ENCODE assay signal across 9 cellular contexts in the genomic region with DNA sequence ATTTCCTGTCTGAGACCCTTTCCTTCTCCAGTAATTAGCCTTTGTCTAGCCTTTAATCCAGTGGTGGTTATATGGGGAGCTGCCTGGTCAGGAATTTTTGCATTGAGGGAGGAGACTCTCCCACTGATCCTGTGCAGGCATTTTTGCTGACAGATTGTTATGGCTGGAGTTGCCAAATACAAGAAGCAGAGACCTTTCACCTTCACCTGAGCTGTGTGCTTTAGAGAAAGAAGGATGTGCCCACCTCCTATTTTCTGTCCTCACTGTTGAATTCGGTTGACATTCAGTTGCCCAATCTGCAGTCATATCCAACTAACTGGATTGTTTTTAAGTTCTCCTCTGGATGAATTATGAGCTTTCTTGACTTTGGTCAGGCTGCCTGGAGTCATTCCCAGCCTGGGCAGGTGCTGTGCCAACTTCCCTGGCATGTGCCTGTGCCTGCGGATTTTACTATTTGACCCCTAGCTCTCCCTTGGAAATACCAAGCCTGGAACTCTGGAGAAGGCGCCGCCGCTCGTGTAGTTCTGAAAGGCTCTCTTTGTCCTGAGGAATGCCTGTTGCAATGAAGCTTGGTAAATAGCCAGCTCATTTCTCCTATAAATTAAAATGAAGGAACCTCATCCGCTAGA.
DNase-seq lines count a peak whose midpoint lies in the region; ATAC-seq and TF ChIP-seq lines count a peak whose summit lies in the region.
"Had no signal": no experiment of that assay in that cellular context is flagged by ENCODE, and none has a peak within 500 bp of the region (broad histone marks: within the 10 kb centered on the region; RNA-seq: fewer than 3 reads in every experiment).

No MANE protein-coding gene starts in this region.

- peak in 2 of 3 donors; percentile 52 to 61 for DNase-seq in Peyer's patch
- DNase-seq in esophagus muscularis mucosa (ENCODE audit: extremely low spot score) = no peak
- DNase-seq in mucosa of descending colon = peak; percentile 60 to 75 (median 68)
- peak; percentile 73 for DNase-seq in upper lobe of right lung
- DNase-seq: activated CD4-positive, alpha-beta T cell treated with anti-CD3 and anti-CD28 coated beads for 36 hours; NCI-H774 had no signal

- ATAC-seq in mucosa of descending colon (peak; percentile 62), upper lobe of right lung (peak; percentile 66), GM21528 (IDR thresholded peaks at IDR 0.05; ENCODE audit: low FRiP score, unreplicated experiment) (no peak), GM21423 (IDR thresholded peaks at IDR 0.05; ENCODE audit: unreplicated experiment) (no peak), HG02642 (IDR thresholded peaks at IDR 0.05; ENCODE audit: poor library complexity, unreplicated experiment) (no peak)
- ATAC-seq: activated CD4-positive, alpha-beta T cell treated with anti-CD3 and anti-CD28 coated beads for 36 hours had no signal

- WGBS in esophagus muscularis mucosa = 39% methylated on average over 7 of the region's 7 CpGs

- H3K27ac ChIP-seq in Peyer's patch = peak overlapping the region in 2 of 4 donors; percentile 14 to 32
- peak overlapping the region; percentile 58 to 78 (median 74) for H3K27ac ChIP-seq in esophagus muscularis mucosa (replicated peaks in 1 of 4)
- no peak overlapping the region for H3K27ac ChIP-seq in upper lobe of right lung

- intact Hi-C loops in esophagus muscularis mucosa (cut with DNase I) = no loop called here
- intact Hi-C loops in mucosa of descending colon (cut with DNase I, micrococcal nuclease) = no loop called here
- intact Hi-C loops in upper lobe of right lung (cut with DNase I) = no loop called here

- H3K27me3 ChIP-seq in Peyer's patch (no peaks in the 10 kb centered on the region), esophagus muscularis mucosa (no peaks in the 10 kb centered on the region), upper lobe of right lung (no peaks in the 10 kb centered on the region)

- TF ChIP-seq POLR2A in Peyer's patch (IDR thresholded peaks at IDR 0.05) (no peak), esophagus muscularis mucosa (IDR thresholded peaks at IDR 0.05; ENCODE audit: low read depth) (no peak)

- TF ChIP-seq CTCF in Peyer's patch (IDR thresholded peaks at IDR 0.05) = no peak
- no peak for TF ChIP-seq CTCF in esophagus muscularis mucosa (IDR thresholded peaks at IDR 0.05)
- no peak for TF ChIP-seq CTCF in mucosa of descending colon (IDR thresholded peaks at IDR 0.05)
- TF ChIP-seq CTCF in upper lobe of right lung (IDR thresholded peaks at IDR 0.05) = no peak

- H3K36me3 ChIP-seq in Peyer's patch = no peaks in the 10 kb centered on the region
- no peaks in the 10 kb centered on the region for H3K36me3 ChIP-seq in esophagus muscularis mucosa
- H3K36me3 ChIP-seq in mucosa of descending colon (ENCODE audit: low read depth) = no peaks in the 10 kb centered on the region
- H3K36me3 ChIP-seq in upper lobe of right lung = no peaks in the 10 kb centered on the region

- H3K4me1 ChIP-seq in Peyer's patch = peaks cover 0 to 23% (median 0%) of the 10 kb centered on the region in 4 donors
- H3K4me1 ChIP-seq in esophagus muscularis mucosa = peaks cover 23 to 82% (median 62%) of the 10 kb centered on the region in 4 donors
- peaks cover 22% of the 10 kb centered on the region for H3K4me1 ChIP-seq in mucosa of descending colon (ENCODE audit: low read depth)
- peaks cover 16% of the 10 kb centered on the region for H3K4me1 ChIP-seq in upper lobe of right lung

- H3K9me3 ChIP-seq in Peyer's patch (no peaks in the 10 kb centered on the region), esophagus muscularis mucosa (no peaks in the 10 kb centered on the region), mucosa of descending colon (no peaks in the 10 kb centered on the region), upper lobe of right lung (no peaks in the 10 kb centered on the region)

- no peak overlapping the region for H3K4me3 ChIP-seq in Peyer's patch
- no peak overlapping the region for H3K4me3 ChIP-seq in esophagus muscularis mucosa
- no peak overlapping the region for H3K4me3 ChIP-seq in mucosa of descending colon
- no peak overlapping the region for H3K4me3 ChIP-seq in upper lobe of right lung

- no peak for TF ChIP-seq EP300 in esophagus muscularis mucosa (IDR thresholded peaks at IDR 0.05)

Comparison
In these comparisons a context has a peak if more than half of its experiments do, and no peak if none do; other contexts are left out.
1. ATAC-seq: peak in mucosa of descending colon (single experiment) and upper lobe of right lung (single experiment); none in GM21528 (single experiment), GM21423 (single experiment) and HG02642 (single experiment).